In genomic region chr17:46921962-46922361, GRCh38 we compare ENCODE assay signal across 2 cellular contexts.
A peak's percentile ranks its signal among the peaks of the same experiment; 100 is the strongest.
TF ChIP-seq lines count a peak whose summit lies in the region.

No MANE protein-coding gene starts in this region.

TF ChIP-seq in HEK293, 187 proteins besides CTCF, POLR2A, EP300 and RAD21:
- TF ChIP-seq ZNF146 (tag by site-specific recombination; IDR thresholded peaks at IDR 0.05) = peak; percentile 99
TF ChIP-seq in HEK293: peak in this region for 1; not testable (repeated sequence) for 186.

TF ChIP-seq in K562, 482 proteins besides CTCF, POLR2A, EP300 and RAD21:
- TF ChIP-seq KDM1A (IDR thresholded peaks at IDR 0.05) (peak; percentile 12 to 40; a peak in 2 of 4 replicates), ZNF146 (CRISPR knock-in tag; IDR thresholded peaks at IDR 0.05; ENCODE audit: unreplicated experiment) (peak; percentile 92), BCOR (IDR thresholded peaks at IDR 0.05) (peak; percentile 80), RBM25 (IDR thresholded peaks at IDR 0.05; ENCODE audit: low read depth, low read length, severe bottlenecking) (peak; percentile 39), ADNP (tag; IDR thresholded peaks at IDR 0.05) (peak; percentile 54; the same call in 1 of the 2 replicates)
